In the genomic region with DNA sequence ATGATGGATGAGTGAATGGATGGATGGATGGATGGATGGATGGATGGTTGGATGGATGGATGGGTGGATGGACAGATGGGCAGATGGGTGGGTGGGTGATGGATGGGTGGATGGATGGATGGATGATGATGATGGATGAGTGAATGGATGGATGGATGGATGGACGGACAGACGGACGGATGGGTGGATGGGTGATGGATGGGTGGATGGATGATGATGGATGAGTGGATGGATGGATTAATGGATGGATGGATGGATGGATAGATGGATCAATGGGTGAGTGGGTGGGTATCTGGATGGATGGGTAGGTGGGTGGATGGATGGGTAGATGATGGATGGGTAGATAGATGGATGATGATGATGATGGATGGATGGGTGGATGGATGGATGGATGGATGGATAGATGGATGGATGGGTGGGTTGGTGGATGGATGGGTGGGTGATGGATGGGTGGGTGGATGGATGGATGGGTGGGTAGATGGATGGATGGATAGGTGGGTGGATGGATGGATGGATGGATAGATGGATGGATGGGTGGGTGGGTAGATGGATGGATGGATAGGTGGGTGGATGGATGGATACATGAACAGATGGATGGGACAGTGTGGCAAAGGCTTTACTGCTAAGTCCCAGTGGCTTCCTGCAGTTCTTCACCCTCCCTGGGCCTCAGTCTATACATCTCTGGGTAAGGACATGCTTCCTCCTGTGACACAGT, we compare ENCODE assay signal across 35 cellular contexts.
"Had no signal": no experiment of that assay in that cellular context is flagged by ENCODE, and none has a peak within 500 bp of the region (broad histone marks: within the 10 kb centered on the region; RNA-seq: fewer than 3 reads in every experiment).

No MANE protein-coding gene starts in this region.

- H3K4me1 ChIP-seq: Peyer's patch, SJSA1 had no signal

- DNase-seq: activated CD4-positive, alpha-beta memory T cell treated with anti-CD3 and anti-CD28 coated beads for 36 hours; activated CD4-positive, alpha-beta T cell treated with anti-CD3 and anti-CD28 coated beads for 36 hours; activated CD4-positive, alpha-beta T cell treated with anti-CD3 and anti-CD28 coated beads, Interleukin-2, amount 50 U/mL, for 1 hour; activated effector memory CD4-positive, alpha-beta T cell treated with anti-CD3 and anti-CD28 coated beads, Interleukin-2, amount 50 U/mL, for 16 hours; activated naive CD4-positive, alpha-beta T cell; activated naive CD4-positive, alpha-beta T cell treated with anti-CD3 and anti-CD28 coated beads, Interleukin-2, amount 50 U/mL, for 16 hours; activated naive CD8-positive, alpha-beta T cell treated with anti-CD3 and anti-CD28 coated beads for 36 hours; activated T-cell treated with anti-CD3 and anti-CD28 coated beads, Interleukin-2, amount 50 U/mL, for 1 hour; activated T-cell treated with anti-CD3 and anti-CD28 coated beads, Interleukin-2, amount 50 U/mL, for 72 hours; amniotic stem cell; aorta; Kasumi-1; KG1; MG63; NCI-H1048; NCI-H1105 treated with DMSO at 0.1 percent for 48 hours; NCI-H1436 treated with DMSO at 0.1 percent for 48 hours; NCI-H187; NCI-H2029 treated with DMSO at 0.1 percent for 48 hours; NCI-H2107; NCI-H2171; NCI-H510A; NCI-H526; NCI-H748 treated with DMSO at 0.1 percent for 48 hours; NK-92 treated with Interleukin-12 subunit alpha and Interleukin-12 subunit beta, amount 100 ng/mL, for 24 hours; PC-3; Peyer's patch; RPMI8226; SHP77 treated with DMSO at 0.1 percent for 48 hours; SK-N-SH; T-helper 9 cell; WERI-Rb-1 had no signal

- H3K27ac ChIP-seq: brain microvascular endothelial cell, cardiac muscle cell, Peyer's patch, SJSA1, WERI-Rb-1 had no signal

- H3K36me3 ChIP-seq: cardiac muscle cell, MG63, Peyer's patch, WERI-Rb-1 had no signal

- H3K9ac ChIP-seq: SK-N-SH had no signal

- H3K9me3 ChIP-seq: MG63, Peyer's patch, SJSA1, SK-N-SH had no signal

- H3K4me3 ChIP-seq: cardiac muscle cell, MG63, Peyer's patch, SJSA1 had no signal

- H3K4me2 ChIP-seq: SK-N-SH had no signal

- H3K27me3 ChIP-seq: brain microvascular endothelial cell, cardiac muscle cell, MG63, Peyer's patch, SJSA1 had no signal
